Comparison of ENCODE assay signal across 1 cellular context in genomic region chr3:59496250-59496649, GRCh38.
TF ChIP-seq lines count a peak whose summit lies in the region.

No MANE protein-coding gene starts in this region.

TF ChIP-seq in GM23338, 12 proteins besides CTCF, POLR2A, EP300 and RAD21 (continued from another document):
- TF ChIP-seq ZNF462 (CRISPR knock-in tag; IDR thresholded peaks at IDR 0.05): no peak
- TF ChIP-seq EZH2phosphoT487 (IDR thresholded peaks at IDR 0.05; ENCODE audit: unreplicated experiment): no peak
- TF ChIP-seq, protein P1, sequence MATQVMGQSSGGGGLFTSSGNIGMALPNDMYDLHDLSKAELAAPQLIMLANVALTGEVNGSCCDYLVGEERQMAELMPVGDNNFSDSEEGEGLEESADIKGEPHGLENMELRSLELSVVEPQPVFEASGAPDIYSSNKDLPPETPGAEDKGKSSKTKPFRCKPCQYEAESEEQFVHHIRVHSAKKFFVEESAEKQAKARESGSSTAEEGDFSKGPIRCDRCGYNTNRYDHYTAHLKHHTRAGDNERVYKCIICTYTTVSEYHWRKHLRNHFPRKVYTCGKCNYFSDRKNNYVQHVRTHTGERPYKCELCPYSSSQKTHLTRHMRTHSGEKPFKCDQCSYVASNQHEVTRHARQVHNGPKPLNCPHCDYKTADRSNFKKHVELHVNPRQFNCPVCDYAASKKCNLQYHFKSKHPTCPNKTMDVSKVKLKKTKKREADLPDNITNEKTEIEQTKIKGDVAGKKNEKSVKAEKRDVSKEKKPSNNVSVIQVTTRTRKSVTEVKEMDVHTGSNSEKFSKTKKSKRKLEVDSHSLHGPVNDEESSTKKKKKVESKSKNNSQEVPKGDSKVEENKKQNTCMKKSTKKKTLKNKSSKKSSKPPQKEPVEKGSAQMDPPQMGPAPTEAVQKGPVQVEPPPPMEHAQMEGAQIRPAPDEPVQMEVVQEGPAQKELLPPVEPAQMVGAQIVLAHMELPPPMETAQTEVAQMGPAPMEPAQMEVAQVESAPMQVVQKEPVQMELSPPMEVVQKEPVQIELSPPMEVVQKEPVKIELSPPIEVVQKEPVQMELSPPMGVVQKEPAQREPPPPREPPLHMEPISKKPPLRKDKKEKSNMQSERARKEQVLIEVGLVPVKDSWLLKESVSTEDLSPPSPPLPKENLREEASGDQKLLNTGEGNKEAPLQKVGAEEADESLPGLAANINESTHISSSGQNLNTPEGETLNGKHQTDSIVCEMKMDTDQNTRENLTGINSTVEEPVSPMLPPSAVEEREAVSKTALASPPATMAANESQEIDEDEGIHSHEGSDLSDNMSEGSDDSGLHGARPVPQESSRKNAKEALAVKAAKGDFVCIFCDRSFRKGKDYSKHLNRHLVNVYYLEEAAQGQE (IDR thresholded peaks at IDR 0.05; ENCODE audit: unreplicated experiment): no peak
- TF ChIP-seq, protein P2, sequence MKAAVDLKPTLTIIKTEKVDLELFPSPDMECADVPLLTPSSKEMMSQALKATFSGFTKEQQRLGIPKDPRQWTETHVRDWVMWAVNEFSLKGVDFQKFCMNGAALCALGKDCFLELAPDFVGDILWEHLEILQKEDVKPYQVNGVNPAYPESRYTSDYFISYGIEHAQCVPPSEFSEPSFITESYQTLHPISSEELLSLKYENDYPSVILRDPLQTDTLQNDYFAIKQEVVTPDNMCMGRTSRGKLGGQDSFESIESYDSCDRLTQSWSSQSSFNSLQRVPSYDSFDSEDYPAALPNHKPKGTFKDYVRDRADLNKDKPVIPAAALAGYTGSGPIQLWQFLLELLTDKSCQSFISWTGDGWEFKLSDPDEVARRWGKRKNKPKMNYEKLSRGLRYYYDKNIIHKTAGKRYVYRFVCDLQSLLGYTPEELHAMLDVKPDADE (IDR thresholded peaks at IDR 0.05): no peak
- no peak for TF ChIP-seq JUNB (IDR thresholded peaks at IDR 0.05; ENCODE audit: unreplicated experiment)
- TF ChIP-seq EZH2 (IDR thresholded peaks at IDR 0.05; ENCODE audit: low read depth, unreplicated experiment): no peak
- no peak for TF ChIP-seq STAT1 (IDR thresholded peaks at IDR 0.05; ENCODE audit: unreplicated experiment)
- TF ChIP-seq CREB1 (CRISPR knock-in tag; IDR thresholded peaks at IDR 0.05; ENCODE audit: low read depth): no peak
- no peak for TF ChIP-seq POLR2AphosphoS5 (IDR thresholded peaks at IDR 0.05; ENCODE audit: low read depth)
- TF ChIP-seq ZNF114 (CRISPR knock-in tag; IDR thresholded peaks at IDR 0.05): no peak
